Comparison of ENCODE assay signal across 1 cellular context in the genomic region with DNA sequence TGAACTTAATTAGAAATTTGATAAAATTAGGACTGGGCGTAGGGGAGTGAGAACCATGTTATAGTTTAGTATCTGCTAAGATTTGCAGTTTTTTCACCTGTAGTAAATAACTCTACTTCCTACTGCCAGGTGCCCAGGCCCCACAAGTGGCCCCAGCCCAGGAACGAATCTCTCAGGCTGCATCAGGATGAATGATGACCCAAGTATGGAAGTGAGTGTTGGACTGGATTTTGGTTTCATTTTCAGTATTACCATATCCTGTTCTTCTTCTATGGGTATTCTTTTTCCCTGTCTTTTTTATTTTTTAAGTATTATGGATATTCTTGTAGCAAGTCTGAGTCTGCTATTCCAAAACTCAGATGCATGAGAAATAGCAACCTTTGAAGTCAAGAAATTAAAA.
TF ChIP-seq lines count a peak whose summit lies in the region.

No MANE protein-coding gene starts in this region.

TF ChIP-seq in HepG2, 621 proteins besides CTCF, POLR2A, EP300 and RAD21 (continued from another document):
- TF ChIP-seq, protein P1, sequence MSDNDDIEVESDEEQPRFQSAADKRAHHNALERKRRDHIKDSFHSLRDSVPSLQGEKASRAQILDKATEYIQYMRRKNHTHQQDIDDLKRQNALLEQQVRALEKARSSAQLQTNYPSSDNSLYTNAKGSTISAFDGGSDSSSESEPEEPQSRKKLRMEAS (IDR thresholded peaks at IDR 0.05) = no peak
- TF ChIP-seq PHF21A (CRISPR knock-in tag; IDR thresholded peaks at IDR 0.05) (no peak), RARG (CRISPR knock-in tag; IDR thresholded peaks at IDR 0.05; ENCODE audit: low read depth) (no peak), ZNF572 (CRISPR knock-in tag; IDR thresholded peaks at IDR 0.05) (no peak), ZNF460 (CRISPR knock-in tag; IDR thresholded peaks at IDR 0.05; ENCODE audit: borderline replicate concordance) (no peak), ISL2 (CRISPR knock-in tag; IDR thresholded peaks at IDR 0.05) (no peak), RFXAP (CRISPR knock-in tag; IDR thresholded peaks at IDR 0.05; ENCODE audit: borderline replicate concordance) (no peak), NFYC (CRISPR knock-in tag; IDR thresholded peaks at IDR 0.05) (no peak), HDAC1 (CRISPR knock-in tag; IDR thresholded peaks at IDR 0.05) (no peak), RARA (CRISPR knock-in tag; IDR thresholded peaks at IDR 0.05) (no peak), ZBTB21 (CRISPR knock-in tag; IDR thresholded peaks at IDR 0.05) (no peak)
- TF ChIP-seq, protein P2, sequence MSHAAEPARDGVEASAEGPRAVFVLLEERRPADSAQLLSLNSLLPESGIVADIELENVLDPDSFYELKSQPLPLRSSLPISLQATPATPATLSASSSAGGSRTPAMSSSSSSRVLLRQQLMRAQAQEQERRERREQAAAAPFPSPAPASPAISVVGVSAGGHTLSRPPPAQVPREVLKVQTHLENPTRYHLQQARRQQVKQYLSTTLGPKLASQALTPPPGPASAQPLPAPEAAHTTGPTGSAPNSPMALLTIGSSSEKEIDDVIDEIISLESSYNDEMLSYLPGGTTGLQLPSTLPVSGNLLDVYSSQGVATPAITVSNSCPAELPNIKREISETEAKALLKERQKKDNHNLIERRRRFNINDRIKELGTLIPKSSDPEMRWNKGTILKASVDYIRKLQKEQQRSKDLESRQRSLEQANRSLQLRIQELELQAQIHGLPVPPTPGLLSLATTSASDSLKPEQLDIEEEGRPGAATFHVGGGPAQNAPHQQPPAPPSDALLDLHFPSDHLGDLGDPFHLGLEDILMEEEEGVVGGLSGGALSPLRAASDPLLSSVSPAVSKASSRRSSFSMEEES (CRISPR knock-in tag; IDR thresholded peaks at IDR 0.05) = no peak
